ENCODE assay signal across 16 cellular contexts in the genomic region with DNA sequence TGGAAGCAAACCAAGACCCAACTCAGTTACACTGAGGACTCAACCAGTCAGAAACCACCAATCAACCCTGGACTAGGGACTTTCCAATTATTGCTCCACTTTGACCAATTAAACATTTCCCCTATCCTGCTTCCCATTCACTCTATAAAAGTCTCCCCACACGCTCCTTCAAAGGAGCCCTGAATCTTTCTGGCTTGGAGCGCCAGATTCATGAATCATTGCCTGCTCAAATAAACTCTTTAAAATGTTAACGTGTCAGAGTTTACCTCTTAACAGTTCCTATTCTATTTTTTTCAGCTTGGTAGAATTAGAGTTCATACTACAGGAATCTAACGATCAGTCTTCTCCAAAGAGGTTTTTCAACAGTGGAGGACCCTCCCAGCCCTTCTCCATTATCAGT. TPM values are rescaled to one million over a fixed set of nuclear protein-coding genes. Genes with fewer than 3 reads are reported as not detected.
DNase-seq lines count a peak whose midpoint lies in the region; FAIRE-seq and TF ChIP-seq lines count a peak whose summit lies in the region.
"Had no signal": no experiment of that assay in that cellular context is flagged by ENCODE, and none has a peak within 500 bp of the region (broad histone marks: within the 10 kb centered on the region; RNA-seq: fewer than 3 reads in every experiment).

No MANE protein-coding gene starts in this region.

- H3K27ac Mint-ChIP-seq in astrocyte (ENCODE audit: unreplicated experiment): no peak overlapping the region

- H3K4me2 ChIP-seq in astrocyte (ENCODE audit: low read length): peak overlapping the region; percentile 8
- H3K4me2 ChIP-seq: KMS-11 had no signal

- no peak for TF ChIP-seq POLR2A in H54 (IDR thresholded peaks at IDR 0.05; ENCODE audit: low read depth, low read length)

- H3K4me1 ChIP-seq in astrocyte (ENCODE audit: insufficient read depth, low read length) (peaks cover 13% of the 10 kb centered on the region), urinary bladder (ENCODE audit: insufficient read depth) (no peaks in the 10 kb centered on the region)

- no peak for TF ChIP-seq CTCF in astrocyte (IDR thresholded peaks at IDR 0.05; ENCODE audit: insufficient read depth, low read depth, low read length)

- no peaks in the 10 kb centered on the region for H3K27me3 Mint-ChIP-seq in astrocyte (ENCODE audit: low read depth, unreplicated experiment)

- H3K27ac ChIP-seq in astrocyte (ENCODE audit: low read depth, low read length) (peak overlapping the region; percentile 37), urinary bladder (ENCODE audit: low read depth) (peak overlapping the region; percentile 75)
- H3K27ac ChIP-seq: KMS-11 had no signal

- DNase-seq in H54 (ENCODE audit: insufficient read length, low spot score): no peak
- DNase-seq in astrocyte (ENCODE audit: low read depth): peak; percentile 87
- DNase-seq in kidney glomerular epithelial cell (lab: John Stamatoyannopoulos, UW): peak; percentile 80
- no peak for DNase-seq in NCI-H187 treated with DMSO at 0.1 percent for 48 hours (lab: John Stamatoyannopoulos, UW)
- DNase-seq in NCI-H748 treated with DMSO at 0.1 percent for 48 hours (lab: John Stamatoyannopoulos, UW): no peak
- no peak for DNase-seq in NOMO-1 (lab: John Stamatoyannopoulos, UW; ENCODE audit: unreplicated experiment in 2 of 2)
- DNase-seq: activated CD4-positive, alpha-beta T cell treated with anti-CD3 and anti-CD28 coated beads for 48 hours; activated naive CD4-positive, alpha-beta T cell; effector CD4-positive, alpha-beta T cell; NCI-H2227 treated with DMSO at 0.1 percent for 48 hours; stimulated activated CD4-positive, alpha-beta T cell treated with anti-CD3 and anti-CD28 coated beads, Interleukin-4, amount 100 ng/mL, for 24 hours had no signal

- H2AFZ ChIP-seq in astrocyte (ENCODE audit: low read depth, low read length): no peak overlapping the region

- no peaks in the 10 kb centered on the region for H3K9me3 ChIP-seq in astrocyte (ENCODE audit: insufficient read depth, low read depth, low read length)

- no peaks in the 10 kb centered on the region for H3K36me3 Mint-ChIP-seq in astrocyte (ENCODE audit: low read depth, unreplicated experiment)

- WGBS in urinary bladder: 31% methylated on average over 4 of the region's 4 CpGs

- no peaks in the 10 kb centered on the region for H3K79me2 ChIP-seq in astrocyte (ENCODE audit: insufficient read depth, low read length)

- H3K9me3 Mint-ChIP-seq in astrocyte (ENCODE audit: unreplicated experiment): no peaks in the 10 kb centered on the region

- H3K4me3 Mint-ChIP-seq in astrocyte (ENCODE audit: unreplicated experiment): no peak overlapping the region

- peaks cover 20% of the 10 kb centered on the region for H3K4me1 Mint-ChIP-seq in astrocyte (ENCODE audit: low read depth, unreplicated experiment)

- FAIRE-seq in H54 (lab: Jason Lieb, UNC) (peak; percentile 50), astrocyte (lab: Jason Lieb, UNC) (peak; percentile 84)
- FAIRE-seq: G401.6 had no signal

- H3K27me3 ChIP-seq in astrocyte (ENCODE audit: insufficient read depth, low read length): no peaks in the 10 kb centered on the region

- no peaks in the 10 kb centered on the region for H4K20me1 ChIP-seq in astrocyte (ENCODE audit: insufficient read depth, low read length)

- H3K4me3 ChIP-seq in astrocyte (ENCODE audit: insufficient read depth, low read depth, low read length): no peak overlapping the region
- H3K4me3 ChIP-seq in urinary bladder (ENCODE audit: low read depth, low read length): no peak overlapping the region

- H3K9ac ChIP-seq in astrocyte (ENCODE audit: low read length): no peak overlapping the region
- H3K9ac ChIP-seq: KMS-11 had no signal

- H3K36me3 ChIP-seq in astrocyte (ENCODE audit: insufficient read depth, low read length) (no peaks in the 10 kb centered on the region), urinary bladder (ENCODE audit: insufficient read depth) (no peaks in the 10 kb centered on the region)

RNA-seq across cellular contexts. Expression of gene SULT1C2, which starts 20.7 kb away (rescaled TPM):
- 0.23 TPM in 1 of 2 replicates, not detected in the other for total RNA-seq in astrocyte
- total RNA-seq in urinary bladder: 3.3 TPM
- polyA plus RNA-seq in urinary bladder: 0.15 TPM

RNA-seq across cellular contexts. Expression of gene SULT1C3, which starts 28.2 kb away (rescaled TPM):
- not detected in 2 replicates for total RNA-seq in astrocyte
- total RNA-seq in urinary bladder: not detected
- polyA plus RNA-seq in urinary bladder: not detected
- total RNA-seq: omental fat pad, subcutaneous adipose tissue had no signal

Comparison
In these comparisons a context has a peak if more than half of its experiments do, and no peak if none do; other contexts are left out.
1. DNase-seq: peak in astrocyte (single experiment) and kidney glomerular epithelial cell (single experiment); none in H54 (single experiment), NCI-H187 treated with DMSO at 0.1 percent for 48 hours (single experiment), NCI-H748 treated with DMSO at 0.1 percent for 48 hours (single experiment) and NOMO-1 (0 of 2).